Comparison of ENCODE assay signal across 15 cellular contexts in the genomic region with DNA sequence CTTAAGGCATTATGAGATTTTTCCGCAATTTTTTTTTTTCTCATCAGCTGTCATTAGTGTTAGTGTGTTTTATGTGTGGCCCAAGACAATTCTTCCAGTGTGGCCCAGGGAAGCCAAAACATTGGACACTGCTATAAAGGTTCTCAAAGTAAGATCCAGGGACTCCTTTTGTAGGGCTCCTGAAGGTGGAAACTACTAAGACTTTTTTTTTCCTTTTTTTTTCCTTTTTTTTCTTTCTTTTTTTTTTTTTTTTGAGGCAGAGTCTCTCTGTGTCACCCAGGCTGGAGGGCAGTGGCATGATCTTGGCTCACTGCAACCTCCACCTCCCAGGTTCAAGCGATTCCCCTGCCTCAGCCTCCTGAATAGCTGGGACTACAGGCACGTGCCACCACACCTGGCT. TPM values are rescaled to one million over a fixed set of nuclear protein-coding genes. Genes with fewer than 3 reads are reported as not detected.
"Had no signal": no experiment of that assay in that cellular context is flagged by ENCODE, and none has a peak within 500 bp of the region (broad histone marks: within the 10 kb centered on the region; RNA-seq: fewer than 3 reads in every experiment).

No MANE protein-coding gene starts in this region.

RNA-seq across cellular contexts. Expression of a gene that starts 3.1 kb away (rescaled TPM):
- total RNA-seq: esophagus mucosa, esophagus squamous epithelium, gastrocnemius medialis, kidney epithelial cell, left ventricle myocardium superior had no signal
- polyA plus RNA-seq: keratinocyte; mammary epithelial cell; naive thymus-derived CD4-positive, alpha-beta T cell had no signal

RNA-seq across cellular contexts. Expression of a gene that starts 6.5 kb away (rescaled TPM):
- total RNA-seq: dermis blood vessel endothelial cell, endodermal cell, esophagus mucosa, glomerular endothelial cell, left cardiac atrium, left lung, left ventricle myocardium superior, mammary epithelial cell, mononuclear cell, mucosa of gallbladder had no signal
- polyA plus RNA-seq: keratinocyte, mammary epithelial cell had no signal

RNA-seq across cellular contexts. Expression of a gene that starts 43.5 kb away (rescaled TPM):
- total RNA-seq: endodermal cell had no signal
